ENCODE assay signal across 16 cellular contexts in genomic region chr3:172324591-172325203, GRCh38.
A peak's percentile ranks its signal among the peaks of the same experiment; 100 is the strongest.
DNase-seq lines count a peak whose midpoint lies in the region; FAIRE-seq and TF ChIP-seq lines count a peak whose summit lies in the region.
"Had no signal": no experiment of that assay in that cellular context is flagged by ENCODE, and none has a peak within 500 bp of the region (broad histone marks: within the 10 kb centered on the region; RNA-seq: fewer than 3 reads in every experiment).

No MANE protein-coding gene starts in this region.

- peaks cover 12% of the 10 kb centered on the region for H3K4me1 Mint-ChIP-seq in Caco-2 (ENCODE audit: low read depth, unreplicated experiment)
- peaks cover 11% of the 10 kb centered on the region for H3K4me1 Mint-ChIP-seq in activated naive CD4-positive, alpha-beta T cell treated with anti-CD3 and anti-CD28 coated beads for 36 hours (ENCODE audit: low read depth)
- H3K4me1 Mint-ChIP-seq in HFFc6 (ENCODE audit: low read depth): peaks cover 39% of the 10 kb centered on the region
- H3K4me1 Mint-ChIP-seq: CD8-positive, alpha-beta memory T cell had no signal

- H3K9me3 Mint-ChIP-seq in Caco-2 (ENCODE audit: unreplicated experiment) (no peaks in the 10 kb centered on the region), HFFc6 (no peaks in the 10 kb centered on the region)
- H3K9me3 Mint-ChIP-seq in activated naive CD4-positive, alpha-beta T cell treated with anti-CD3 and anti-CD28 coated beads for 36 hours: no peaks in the 10 kb centered on the region
- H3K9me3 Mint-ChIP-seq: CD8-positive, alpha-beta memory T cell had no signal

- CTCF ChIA-PET in Caco-2 (lab: Charles Lee): no interaction called here
- CTCF ChIA-PET in activated naive CD4-positive, alpha-beta T cell treated with anti-CD3 and anti-CD28 coated beads for 36 hours (lab: Charles Lee): interaction anchor here (0.9 to 1.0 kb wide), 2 partner anchors 8 to 322 kb away, joined by 3 to 4 read pairs; no protein-coding TSS in a partner anchor

- DNase-seq in ascending aorta (ENCODE audit: low spot score in 2 of 2) (peak in 1 of 2 donors; percentile 61), kidney (no peak), Caco-2 (no peak), HFFc6 (no peak), NCI-H2227 (lab: John Stamatoyannopoulos, UW; ENCODE audit: unreplicated experiment) (no peak)
- no peak for DNase-seq in activated naive CD4-positive, alpha-beta T cell treated with anti-CD3 and anti-CD28 coated beads for 36 hours
- DNase-seq: activated CD8-positive, alpha-beta T cell treated with anti-CD3 and anti-CD28 coated beads, Interleukin-2, amount 10 ng/mL, durations not matched to agents 7 days and 5 days; activated effector memory CD4-positive, alpha-beta T cell treated with Interleukin-2 at 50 U/mL for 16 hours; CD8-positive, alpha-beta memory T cell; cortex of kidney; GOT3; NCI-H146; NCI-H446 treated with DMSO at 0.1 percent for 48 hours had no signal

- H3K27me3 Mint-ChIP-seq in Caco-2 (ENCODE audit: insufficient read depth, unreplicated experiment): no peaks in the 10 kb centered on the region
- no peaks in the 10 kb centered on the region for H3K27me3 Mint-ChIP-seq in activated naive CD4-positive, alpha-beta T cell treated with anti-CD3 and anti-CD28 coated beads for 36 hours (ENCODE audit: low read depth)
- peaks cover 2% of the 10 kb centered on the region for H3K27me3 Mint-ChIP-seq in HFFc6 (ENCODE audit: insufficient read depth)
- H3K27me3 Mint-ChIP-seq: CD8-positive, alpha-beta memory T cell had no signal

- no TSS peak for BruUV-seq in Caco-2 (replicated peaks; lab: Mats Ljungman, UMichigan)

- H3K4me3 ChIP-seq in ACC112 (ENCODE audit: low read depth, low read length): no peak overlapping the region
- H3K4me3 ChIP-seq in ascending aorta: no peak overlapping the region
- H3K4me3 ChIP-seq in kidney (ENCODE audit: low read length in 2 of 2): no peak overlapping the region
- no peak overlapping the region for H3K4me3 ChIP-seq in neutrophil (ENCODE audit: low read depth in 1 of 2, low read length in 1 of 2)
- H3K4me3 ChIP-seq in Caco-2 (ENCODE audit: low read depth, low read length): no peak overlapping the region
- H3K4me3 ChIP-seq: hepatocyte had no signal

- H3K36me3 Mint-ChIP-seq in Caco-2 (ENCODE audit: insufficient read depth, unreplicated experiment) (peaks cover 87% of the 10 kb centered on the region), HFFc6 (ENCODE audit: low read depth) (peaks cover 51% of the 10 kb centered on the region)
- peaks cover 4% of the 10 kb centered on the region for H3K36me3 Mint-ChIP-seq in activated naive CD4-positive, alpha-beta T cell treated with anti-CD3 and anti-CD28 coated beads for 36 hours (ENCODE audit: low read depth)

- H3K79me2 ChIP-seq in ACC112 (ENCODE audit: control insufficient read depth, insufficient read depth, low read length, unreplicated experiment): peaks cover 10% of the 10 kb centered on the region

- TF ChIP-seq CTCF in ascending aorta (IDR thresholded peaks at IDR 0.05): no peak
- TF ChIP-seq CTCF in kidney (IDR thresholded peaks at IDR 0.05; ENCODE audit: borderline replicate concordance, extremely low read depth, insufficient read depth): no peak
- no peak for TF ChIP-seq CTCF in neutrophil (IDR thresholded peaks at IDR 0.05)
- no peak for TF ChIP-seq CTCF in Caco-2 (IDR thresholded peaks at IDR 0.05; ENCODE audit: insufficient read depth in 1 of 2, low read depth in 1 of 2, low read length in 1 of 2, severe bottlenecking in 1 of 2, unreplicated experiment in 1 of 2)
- TF ChIP-seq CTCF in HFFc6 (IDR thresholded peaks at IDR 0.05): no peak

- H3K4me3 Mint-ChIP-seq in Caco-2 (ENCODE audit: unreplicated experiment) (no peak overlapping the region), HFFc6 (no peak overlapping the region)
- no peak overlapping the region for H3K4me3 Mint-ChIP-seq in activated naive CD4-positive, alpha-beta T cell treated with anti-CD3 and anti-CD28 coated beads for 36 hours
- H3K4me3 Mint-ChIP-seq: activated CD8-positive, alpha-beta T cell treated with anti-CD3 and anti-CD28 coated beads, Interleukin-2, amount 10 ng/mL, durations not matched to agents 7 days and 5 days; CD8-positive, alpha-beta memory T cell had no signal

- FAIRE-seq in kidney (lab: Jason Lieb, UNC): no peak

- H3K9ac ChIP-seq in kidney (ENCODE audit: low read length in 2 of 2): no peak overlapping the region

- H3K27ac ChIP-seq in ACC112 (ENCODE audit: low read depth, low read length) (peak overlapping the region; percentile 82), ascending aorta (peak overlapping the region; percentile 80 to 84), kidney (ENCODE audit: low read depth in 2 of 2, low read length in 2 of 2) (peak overlapping the region; percentile 22 to 33), neutrophil (peak overlapping the region; percentile 65)

- H3K27me3 ChIP-seq in ACC112 (ENCODE audit: insufficient read depth, low read length): no peaks in the 10 kb centered on the region
- H3K27me3 ChIP-seq in ascending aorta: no peaks in the 10 kb centered on the region
- H3K27me3 ChIP-seq in neutrophil: no peaks in the 10 kb centered on the region
- H3K27me3 ChIP-seq in Caco-2 (replicated peaks; ENCODE audit: control insufficient read depth, insufficient read depth, low read length): no peaks in the 10 kb centered on the region
- H3K27me3 ChIP-seq: hepatocyte had no signal

- H3K9me3 ChIP-seq in ascending aorta (no peaks in the 10 kb centered on the region), kidney (ENCODE audit: control insufficient read depth in 1 of 2, low read length in 2 of 2) (no peaks in the 10 kb centered on the region), neutrophil (no peaks in the 10 kb centered on the region), Caco-2 (no peaks in the 10 kb centered on the region)

- H2AFZ ChIP-seq in ACC112 (ENCODE audit: low read length, unreplicated experiment): no peak overlapping the region
- H2AFZ ChIP-seq: hepatocyte had no signal

- POLR2A ChIA-PET in Caco-2 (lab: Charles Lee): no interaction called here

- H3K27ac Mint-ChIP-seq in Caco-2 (ENCODE audit: unreplicated experiment): no peak overlapping the region
- H3K27ac Mint-ChIP-seq in activated naive CD4-positive, alpha-beta T cell treated with anti-CD3 and anti-CD28 coated beads for 36 hours: no peak overlapping the region
- H3K27ac Mint-ChIP-seq in HFFc6: no peak overlapping the region
- H3K27ac Mint-ChIP-seq: activated CD8-positive, alpha-beta T cell treated with anti-CD3 and anti-CD28 coated beads, Interleukin-2, amount 10 ng/mL, durations not matched to agents 7 days and 5 days had no signal

- intact Hi-C loops in ascending aorta (cut with DNase I) (loop anchor here (5.0 to 10.0 kb wide), 6 partner anchors 67 to 517 kb away; no protein-coding TSS in a partner anchor), kidney (cut with DNase I) (no loop called here), Caco-2 (cut with micrococcal nuclease; ENCODE audit: unreplicated experiment) (no loop called here)
- intact Hi-C loops in activated naive CD4-positive, alpha-beta T cell treated with anti-CD3 and anti-CD28 coated beads for 36 hours (cut with micrococcal nuclease): loop anchor here (2.0 kb wide), 1 partner anchor 218 kb away; no protein-coding TSS in a partner anchor

- peaks cover 40% of the 10 kb centered on the region for H3K4me1 ChIP-seq in ACC112 (ENCODE audit: control insufficient read depth, insufficient read depth, low read length, unreplicated experiment)
- peaks cover 4 to 34% of the 10 kb centered on the region in 2 donors for H3K4me1 ChIP-seq in ascending aorta
- H3K4me1 ChIP-seq in kidney (ENCODE audit: control insufficient read depth in 1 of 2, insufficient read depth in 1 of 2, low read depth in 1 of 2, low read length in 2 of 2): peaks cover 9 to 16% of the 10 kb centered on the region in 2 donors
- H3K4me1 ChIP-seq in neutrophil (ENCODE audit: control insufficient read depth in 1 of 2, insufficient read depth in 1 of 2, low read depth in 1 of 2, low read length in 1 of 2): peaks cover 10 to 19% of the 10 kb centered on the region in 2 experiments
- H3K4me1 ChIP-seq in Caco-2: no peaks in the 10 kb centered on the region

- H3K36me3 ChIP-seq in ACC112 (ENCODE audit: insufficient read depth, low read length) (peaks cover 55% of the 10 kb centered on the region), ascending aorta (peaks cover 13 to 42% of the 10 kb centered on the region in 2 donors), kidney (ENCODE audit: control insufficient read depth in 1 of 2, insufficient read depth in 2 of 2, low read length in 2 of 2) (peaks cover 6 to 19% of the 10 kb centered on the region in 2 donors), neutrophil (peaks cover 65% of the 10 kb centered on the region), Caco-2 (ENCODE audit: control insufficient read depth, insufficient read depth, low read length) (peaks cover 3% of the 10 kb centered on the region)

Comparison
In these comparisons a context has a peak if more than half of its experiments do, and no peak if none do; other contexts are left out.
1. H3K27ac ChIP-seq: peak in every context shown above with its lines; median percentile 82 in ACC112; 82 in ascending aorta; 65 in neutrophil; 28 in kidney.
2. intact Hi-C loops: an anchor here in ascending aorta (5.0 to 10.0 kb wide) and activated naive CD4-positive, alpha-beta T cell treated with anti-CD3 and anti-CD28 coated beads for 36 hours (2.0 kb wide); none called in kidney and Caco-2.